In the genomic region with DNA sequence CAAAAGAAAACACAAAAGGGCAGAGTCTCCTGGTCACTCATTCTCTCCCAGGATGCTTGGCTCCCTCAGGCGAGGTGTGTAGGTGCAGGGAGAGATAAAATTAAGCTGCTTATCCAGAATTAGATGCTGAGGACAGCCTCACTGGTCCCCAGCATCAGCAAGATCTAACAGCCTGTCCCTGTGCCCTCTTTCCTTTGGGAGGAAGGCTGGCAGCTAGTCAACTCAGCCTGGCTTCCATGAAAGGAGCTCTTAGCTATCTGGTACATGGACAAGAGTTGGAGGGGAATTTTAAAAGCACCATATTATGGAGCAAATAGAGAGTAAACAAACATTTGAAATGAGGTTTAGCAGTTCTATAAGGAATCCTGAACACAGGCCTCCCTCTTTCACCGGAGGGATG, we compare ENCODE assay signal across 22 cellular contexts.
"Had no signal": no experiment of that assay in that cellular context is flagged by ENCODE, and none has a peak within 500 bp of the region (broad histone marks: within the 10 kb centered on the region; RNA-seq: fewer than 3 reads in every experiment).

No MANE protein-coding gene starts in this region.

- H3K4me1 ChIP-seq: colonic mucosa, foreskin keratinocyte, gastroesophageal sphincter, heart left ventricle, left lung, lower lobe of right lung had no signal

- H2AFZ ChIP-seq: hepatocyte had no signal

- H3K4me2 ChIP-seq: hepatocyte had no signal

- H3K9me3 ChIP-seq: colonic mucosa, esophagus muscularis mucosa, gastroesophageal sphincter, heart left ventricle, left lung, lower lobe of right lung, mucosa of descending colon had no signal

- H3K27ac Mint-ChIP-seq: dendritic cell treated with granulocyte-macrophage colony-stimulating factor and Interleukin-4, amounts not matched to agents 40 ng/mL and 50 ng/mL, for 4 days; immature natural killer cell; mesothelial cell of epicardium; naive B cell had no signal

- H3K36me3 Mint-ChIP-seq: immature natural killer cell had no signal

- H3K27me3 ChIP-seq: colonic mucosa, esophagus muscularis mucosa, gastroesophageal sphincter, heart left ventricle, hepatocyte had no signal

- H3K36me3 ChIP-seq: colonic mucosa, left lung had no signal

- FAIRE-seq: endothelial cell of umbilical vein, frontal cortex had no signal

- DNase-seq: colonic mucosa; cortex of kidney; effector CD8-positive, alpha-beta T cell; foreskin keratinocyte; heart left ventricle; hypothalamus; immature natural killer cell; islet precursor cell; left cardiac atrium; left lung; left ventricle myocardium superior; lower lobe of right lung; mesenchymal stem cell; mucosa of descending colon; naive B cell had no signal

- H3K4me3 ChIP-seq: colonic mucosa, esophagus muscularis mucosa, gastroesophageal sphincter, heart left ventricle, hepatocyte, left lung, lower lobe of right lung, mucosa of descending colon had no signal

- H3K79me2 ChIP-seq: hepatocyte had no signal

- H3K9me3 Mint-ChIP-seq: dendritic cell treated with granulocyte-macrophage colony-stimulating factor and Interleukin-4, amounts not matched to agents 40 ng/mL and 50 ng/mL, for 4 days; immature natural killer cell had no signal

- H3K4me1 Mint-ChIP-seq: immature natural killer cell, naive B cell had no signal

- H3K4me3 Mint-ChIP-seq: dendritic cell treated with granulocyte-macrophage colony-stimulating factor and Interleukin-4, amounts not matched to agents 40 ng/mL and 50 ng/mL, for 4 days; immature natural killer cell; mesothelial cell of epicardium; naive B cell had no signal

- H3K27ac ChIP-seq: colonic mucosa, esophagus muscularis mucosa, foreskin keratinocyte, gastroesophageal sphincter, heart left ventricle, hepatocyte, left lung, lower lobe of right lung had no signal
